In the genomic region with DNA sequence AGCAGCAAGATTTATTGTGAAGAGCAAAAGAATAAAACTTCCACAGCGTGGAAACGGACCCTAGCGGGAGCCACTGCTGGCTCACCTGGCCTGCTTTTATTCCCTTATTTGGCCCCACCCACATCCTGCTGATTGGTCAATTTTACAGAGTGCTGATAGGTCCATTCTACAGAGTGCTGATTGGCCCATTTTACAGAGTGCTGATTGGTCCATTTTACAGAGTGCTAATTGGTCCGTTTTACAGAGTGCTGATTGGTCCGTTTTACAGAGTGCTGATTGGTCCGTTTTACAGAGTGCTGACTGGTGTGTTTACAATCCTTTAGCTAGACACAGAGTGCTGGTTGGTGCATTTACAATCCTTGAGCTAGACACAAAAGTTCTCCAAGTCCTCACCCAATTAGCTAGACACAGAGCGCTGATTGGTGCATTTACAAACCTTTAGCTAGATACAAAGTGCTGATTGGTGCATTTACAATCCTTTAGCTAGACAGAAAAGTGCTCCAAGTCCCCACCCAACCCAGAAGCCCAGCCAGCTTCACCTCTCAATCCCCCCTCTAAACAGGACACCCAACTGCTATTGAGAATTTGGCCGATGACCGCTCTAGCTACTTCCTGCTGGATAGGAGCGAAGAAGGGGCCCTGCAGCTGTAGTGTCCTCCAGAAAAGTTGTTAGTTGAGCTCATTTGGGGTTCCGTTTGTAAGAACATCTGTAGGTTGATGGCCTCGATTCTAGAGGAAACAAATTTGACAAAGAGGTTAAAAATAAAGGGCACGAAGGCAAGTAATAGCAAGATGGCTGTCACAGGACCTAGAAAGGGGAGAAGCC, we compare ENCODE assay signal across 6 cellular contexts. TPM values are rescaled to one million over a fixed set of nuclear protein-coding genes. Genes with fewer than 3 reads are reported as not detected.
DNase-seq lines count a peak whose midpoint lies in the region; ATAC-seq, FAIRE-seq and TF ChIP-seq lines count a peak whose summit lies in the region.
"Not testable (repeated sequence)": the region's sequence is repeated elsewhere in the genome, so short reads cannot be mapped to it uniquely, and the experiment has no call there.

No MANE protein-coding gene starts in this region.

- H3K27me3 Mint-ChIP-seq in CD14-positive monocyte (ENCODE audit: low read depth in 3 of 3); WTC11 (ENCODE audit: low read depth); activated naive CD4-positive, alpha-beta T cell treated with anti-CD3 and anti-CD28 coated beads for 36 hours (ENCODE audit: low read depth); endothelial cell (ENCODE audit: unreplicated experiment): not testable (repeated sequence)

- H3K27ac ChIP-seq in HepG2 (ENCODE audit: extremely low read length, insufficient read depth, low read length), result not testable (repeated sequence)
- peak overlapping the region in 6 of 8 donors; percentile 29 to 86 (median 80) for H3K27ac ChIP-seq in spleen

- not testable (repeated sequence) for H3K4me3 ChIP-seq in HepG2 (replicated peaks in 1 of 3; ENCODE audit: insufficient read depth in 1 of 3, low read depth in 2 of 3, low read length in 3 of 3); spleen

- not testable (repeated sequence) for DNase-seq in CD14-positive monocyte (ENCODE audit: low spot score); WTC11 (ENCODE audit: low spot score); endothelial cell (ENCODE audit: low spot score); HepG2 (ENCODE audit: low spot score); spleen
- DNase-seq in activated naive CD4-positive, alpha-beta T cell treated with anti-CD3 and anti-CD28 coated beads for 36 hours, result peak; percentile 8

- CTCF ChIA-PET in WTC11 (lab: Charles Lee), result interaction anchor here (0.9 kb wide), 1 partner anchor 13 kb away, joined by 3 read pairs; no protein-coding TSS in a partner anchor
- CTCF ChIA-PET in activated naive CD4-positive, alpha-beta T cell treated with anti-CD3 and anti-CD28 coated beads for 36 hours (lab: Charles Lee); HepG2 (lab: Yijun Ruan, JAX; ENCODE audit: low intra/inter-chr PET ratio, low total read pairs): not testable (repeated sequence)

- not testable (repeated sequence) for H3K79me2 ChIP-seq in HepG2 (ENCODE audit: insufficient read depth, low read length)

- H3K36me3 Mint-ChIP-seq in CD14-positive monocyte, result peaks cover 22 to 31% of the 10 kb centered on the region in 2 donors
- peaks cover 32% of the 10 kb centered on the region for H3K36me3 Mint-ChIP-seq in WTC11
- H3K36me3 Mint-ChIP-seq in activated naive CD4-positive, alpha-beta T cell treated with anti-CD3 and anti-CD28 coated beads for 36 hours (ENCODE audit: low read depth), result not testable (repeated sequence)
- peaks cover 31% of the 10 kb centered on the region for H3K36me3 Mint-ChIP-seq in endothelial cell (ENCODE audit: low read depth, unreplicated experiment)

- not testable (repeated sequence) for H3K36me3 ChIP-seq in HepG2 (replicated peaks in 1 of 2; ENCODE audit: control insufficient read depth in 1 of 2, insufficient read depth in 2 of 2, low read length in 2 of 2); spleen

- not testable (repeated sequence) for TF ChIP-seq CTCF in CD14-positive monocyte (IDR thresholded peaks at IDR 0.05); WTC11 (IDR thresholded peaks at IDR 0.05); endothelial cell (IDR thresholded peaks at IDR 0.05; ENCODE audit: unreplicated experiment); HepG2 (CRISPR knock-in tag; IDR thresholded peaks at IDR 0.05); spleen (IDR thresholded peaks at IDR 0.05 in 8 of 11, conservative IDR thresholded peaks at IDR 0.05 in 3 of 11)

- not testable (repeated sequence) for H4K20me1 ChIP-seq in HepG2 (ENCODE audit: insufficient read depth, low read length)

- not testable (repeated sequence) for H2AFZ ChIP-seq in HepG2 (ENCODE audit: low read length)

- TF ChIP-seq POLR2A in HepG2 (IDR thresholded peaks at IDR 0.05; ENCODE audit: insufficient read depth in 1 of 2, low read depth in 2 of 2, low read length in 2 of 2); spleen (IDR thresholded peaks at IDR 0.05): not testable (repeated sequence)

- H3K9me3 Mint-ChIP-seq in CD14-positive monocyte, result peaks cover 2 to 11% (median 8%) of the 10 kb centered on the region in 7 donors
- peaks cover 17% of the 10 kb centered on the region for H3K9me3 Mint-ChIP-seq in WTC11
- not testable (repeated sequence) for H3K9me3 Mint-ChIP-seq in activated naive CD4-positive, alpha-beta T cell treated with anti-CD3 and anti-CD28 coated beads for 36 hours; endothelial cell (ENCODE audit: unreplicated experiment)

- not testable (repeated sequence) for TF ChIP-seq RAD21 in HepG2 (CRISPR knock-in tag; IDR thresholded peaks at IDR 0.05)

- not testable (repeated sequence) for BruUV-seq in HepG2 (replicated peaks; lab: Mats Ljungman, UMichigan)

- not testable (repeated sequence) for H3K9me3 ChIP-seq in HepG2 (ENCODE audit: low read length)
- H3K9me3 ChIP-seq in spleen, result peaks cover 0 to 13% (median 9%) of the 10 kb centered on the region in 8 donors

- WGBS in HepG2 (ENCODE audit: low lambda C conversion rate), result 61% methylated on average over 13 of the region's 13 CpGs
- WGBS in spleen, 5 donors, result 92 to 97% (median 95%) methylated on average over 13 of the region's 13 CpGs

- not testable (repeated sequence) for H3K4me1 ChIP-seq in HepG2 (ENCODE audit: insufficient read depth, low read length); spleen

- H3K4me1 Mint-ChIP-seq in CD14-positive monocyte, result peaks cover 25% of the 10 kb centered on the region
- peaks cover 27% of the 10 kb centered on the region for H3K4me1 Mint-ChIP-seq in WTC11
- H3K4me1 Mint-ChIP-seq in activated naive CD4-positive, alpha-beta T cell treated with anti-CD3 and anti-CD28 coated beads for 36 hours (ENCODE audit: low read depth), result not testable (repeated sequence)
- H3K4me1 Mint-ChIP-seq in endothelial cell (ENCODE audit: unreplicated experiment), result peaks cover 46% of the 10 kb centered on the region

- H3K4me3 Mint-ChIP-seq in CD14-positive monocyte; WTC11; activated naive CD4-positive, alpha-beta T cell treated with anti-CD3 and anti-CD28 coated beads for 36 hours: not testable (repeated sequence)
- H3K4me3 Mint-ChIP-seq in endothelial cell (ENCODE audit: unreplicated experiment), result peak overlapping the region; percentile 83

- POLR2A ChIA-PET in WTC11 (lab: Charles Lee); HepG2 (lab: Yijun Ruan, JAX): not testable (repeated sequence)

- H3K9ac ChIP-seq in HepG2 (ENCODE audit: insufficient read depth, low read depth, low read length), result not testable (repeated sequence)

- not testable (repeated sequence) for H3K4me2 ChIP-seq in HepG2 (ENCODE audit: low read depth, low read length)

- not testable (repeated sequence) for ATAC-seq in WTC11, HepG2

- intact Hi-C loops in CD14-positive monocyte (cut with micrococcal nuclease); activated naive CD4-positive, alpha-beta T cell treated with anti-CD3 and anti-CD28 coated beads for 36 hours (cut with micrococcal nuclease); HepG2 (cut with micrococcal nuclease; ENCODE audit: unreplicated experiment); spleen (cut with DNase I; ENCODE audit: low total_unique reads): not testable (repeated sequence)

- H3K27ac Mint-ChIP-seq in CD14-positive monocyte, result peak overlapping the region in 4 of 7 donors; percentile 37 to 55 (median 50)
- not testable (repeated sequence) for H3K27ac Mint-ChIP-seq in WTC11; activated naive CD4-positive, alpha-beta T cell treated with anti-CD3 and anti-CD28 coated beads for 36 hours; endothelial cell (ENCODE audit: unreplicated experiment)

- TF ChIP-seq EP300 in HepG2 (IDR thresholded peaks at IDR 0.05; ENCODE audit: low read depth in 2 of 2, low read length in 2 of 2); HepG2 (CRISPR knock-in tag; IDR thresholded peaks at IDR 0.05; ENCODE audit: borderline replicate concordance): not testable (repeated sequence)

- H3K27me3 ChIP-seq in HepG2 (ENCODE audit: control insufficient read depth in 1 of 2, insufficient read depth in 2 of 2, low read length in 2 of 2); spleen (replicated peaks in 1 of 7): not testable (repeated sequence)

- in situ Hi-C loops in HepG2 (cut with HindIII; ENCODE audit: extremely low pct_ligation_motif_present, low pct_unique_long_range_greater_than_20kb), result not testable (repeated sequence)

- FAIRE-seq in HepG2 (lab: Jason Lieb, UNC), result not testable (repeated sequence)

RNA-seq across cellular contexts. Expression of a gene that starts 57.9 kb away (rescaled TPM):
- polyA plus RNA-seq in CD14-positive monocyte (10 to 100 TPM; 12.1 to 26.3 TPM), HepG2 (2011; rRNA removed) (24.3 and 25.2 TPM in 2 replicates), spleen (1 to 10 TPM; 6.0 to 7.4 (median 6.8) TPM)
- total RNA-seq in WTC11 (2021) (23.9 to 25.1 TPM (median 24.4 TPM) in 3 replicates), endothelial cell (ENCODE audit: unreplicated experiment) (59.9 TPM), HepG2 (2016; rRNA removed; fragmentation: Illumina TruSeq; extraction: Trizol) (22.4 and 32.3 TPM in 2 replicates), spleen (10 to 100 TPM; 48.3 to 84.1 (median 66.0) TPM)
- 10 to 100 TPM; 19.3 to 20.5 TPM for total RNA-seq in activated naive CD4-positive, alpha-beta T cell treated with anti-CD3 and anti-CD28 coated beads for 36 hours
- total RNA-seq in HepG2 (2016; cell fraction: cytosol; rRNA removed; fragmentation: Illumina TruSeq; extraction: Trizol; ENCODE audit: low read depth), result 3.3 and 4.9 TPM in 2 replicates
- total RNA-seq in HepG2 (2016; cell fraction: insoluble cytoplasmic fraction; rRNA removed; fragmentation: Illumina TruSeq; extraction: Trizol), result 22.9 and 30.7 TPM in 2 replicates
- total RNA-seq in HepG2 (2016; cell fraction: membrane; rRNA removed; fragmentation: Illumina TruSeq; extraction: Trizol), result 5.4 and 7.1 TPM in 2 replicates
- total RNA-seq in HepG2 (2016; cell fraction: nucleus; rRNA removed; fragmentation: Illumina TruSeq; extraction: Trizol), result 67.0 and 70.2 TPM in 2 replicates
- 17.3 and 21.0 TPM in 2 replicates for polyA plus RNA-seq in HepG2 (2011; cell fraction: cytosol; rRNA removed)
- polyA plus RNA-seq in HepG2 (2011; cell fraction: nucleus; rRNA removed), result 39.1 and 40.8 TPM in 2 replicates
- polyA plus RNA-seq in HepG2 (2012), result 18.0 and 22.9 TPM in 2 replicates
- polyA plus RNA-seq in HepG2 (2016; cell fraction: cytosol; fragmentation: Illumina TruSeq; extraction: Trizol; ENCODE audit: low read depth), result 0.63 and 0.76 TPM in 2 replicates
- 10.6 and 10.9 TPM in 2 replicates for polyA plus RNA-seq in HepG2 (2016; cell fraction: insoluble cytoplasmic fraction; fragmentation: Illumina TruSeq; extraction: Trizol; ENCODE audit: low read depth)
- polyA plus RNA-seq in HepG2 (2016; cell fraction: membrane; fragmentation: Illumina TruSeq; extraction: Trizol; ENCODE audit: low read depth), result 1.1 and 1.4 TPM in 2 replicates
- polyA plus RNA-seq in HepG2 (2016; cell fraction: nucleus; fragmentation: Illumina TruSeq; extraction: Trizol; ENCODE audit: insufficient read depth, low read depth), result 40.0 and 48.7 TPM in 2 replicates
- 69.7 and 110 TPM in 2 replicates for polyA minus RNA-seq in HepG2 (2011; rRNA and poly(A)+ RNA removed; ENCODE audit: low replicate concordance)
- polyA minus RNA-seq in HepG2 (2011; cell fraction: cytosol; rRNA and poly(A)+ RNA removed), result 23.3 and 31.7 TPM in 2 replicates
- 194 and 209 TPM in 2 replicates for polyA minus RNA-seq in HepG2 (2011; cell fraction: nucleus; rRNA and poly(A)+ RNA removed)
